ENCODE assay signal across 8 cellular contexts in the genomic region with DNA sequence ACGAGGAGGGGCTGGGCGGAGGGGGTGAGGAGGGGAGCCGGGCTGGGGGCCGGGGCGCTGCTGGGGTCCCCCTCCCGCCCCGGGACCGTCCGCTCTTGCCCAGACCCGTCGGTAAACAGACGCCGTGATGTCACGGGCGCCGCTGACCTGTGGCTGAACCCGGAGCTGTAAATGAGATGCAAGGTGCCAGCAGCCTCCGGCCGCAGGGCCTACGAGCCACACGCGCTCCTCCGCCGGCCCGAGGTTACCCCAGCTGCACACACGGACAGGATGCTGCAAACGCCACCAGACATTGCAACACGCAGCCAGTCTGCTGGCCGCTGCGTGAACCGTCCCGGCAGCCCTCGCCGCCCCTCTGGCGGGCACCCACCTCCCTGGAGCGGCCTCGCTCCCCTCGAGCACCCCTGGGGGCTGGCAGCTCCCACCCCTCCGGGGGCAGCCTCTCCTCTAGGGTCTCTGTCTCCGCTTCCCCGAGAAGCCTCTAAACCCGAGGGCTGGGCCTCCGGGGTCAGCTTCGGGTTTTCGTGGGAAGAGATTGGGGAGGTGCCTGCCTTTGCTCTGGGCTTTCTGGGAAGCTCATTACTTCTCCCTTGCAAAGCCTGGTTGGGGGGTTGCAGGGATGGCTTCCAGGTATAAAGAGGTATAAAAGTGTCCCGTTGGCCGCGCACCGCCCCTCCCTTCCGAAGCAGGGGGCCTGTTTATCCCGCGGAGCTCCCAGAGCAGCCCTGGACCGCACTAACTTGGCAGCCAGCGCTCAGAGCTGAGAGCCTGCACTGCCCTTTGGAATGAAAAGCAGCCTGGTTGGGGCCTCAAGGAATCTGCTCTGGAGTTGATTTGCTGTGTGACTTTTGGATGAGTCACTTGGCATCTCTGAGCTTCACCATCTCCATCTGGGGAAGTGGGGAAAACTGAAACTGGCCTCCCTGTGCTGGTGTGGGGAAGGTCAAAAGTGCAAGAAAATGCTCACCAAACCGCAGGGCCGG. TPM values are rescaled to one million over a fixed set of nuclear protein-coding genes. Genes with fewer than 3 reads are reported as not detected.
DNase-seq lines count a peak whose midpoint lies in the region; ATAC-seq and TF ChIP-seq lines count a peak whose summit lies in the region.

No MANE protein-coding gene starts in this region.

- H3K36me3 ChIP-seq in HEK293 (ENCODE audit: control insufficient read depth in 2 of 2, insufficient read depth in 1 of 2, low read length in 2 of 2) = peaks cover 0 to 7% of the 10 kb centered on the region in 2 experiments; a peak in 1 of 3 replicates
- peaks cover 0 to 37% (median 0%) of the 10 kb centered on the region in 3 donors for H3K36me3 ChIP-seq in esophagus squamous epithelium
- H3K36me3 ChIP-seq in mucosa of rectum (ENCODE audit: control insufficient read depth in 2 of 2, insufficient read depth in 2 of 2, low read length in 2 of 2) = peaks cover 6 to 7% of the 10 kb centered on the region in 2 donors

- TF ChIP-seq CTCF in HEK293 (tag by site-specific recombination; IDR thresholded peaks at IDR 0.05) = no peak
- no peak for TF ChIP-seq CTCF in esophagus squamous epithelium (IDR thresholded peaks at IDR 0.05)

- DNase-seq in CD1c-positive myeloid dendritic cell (ENCODE audit: extremely low spot score) (peak; percentile 92), SKM-1 treated with dmso at 0.1 percent for 144 hours (lab: John Stamatoyannopoulos, UW; ENCODE audit: unreplicated experiment) (peak; percentile 95), esophagus squamous epithelium (lab: John Stamatoyannopoulos, UW) (no peak), ureter (ENCODE audit: low spot score) (peak; percentile 94), DMS153 (lab: John Stamatoyannopoulos, UW) (no peak)

- peak overlapping the region; percentile 23 for H3K4me3 ChIP-seq in HEK293 (ENCODE audit: low read depth, low read length)
- peak overlapping the region; percentile 11 to 61 (median 38) for H3K4me3 ChIP-seq in esophagus squamous epithelium
- H3K4me3 ChIP-seq in mucosa of rectum (ENCODE audit: low read length in 2 of 2) = peak overlapping the region; percentile 37 to 54

- peak overlapping the region; percentile 83 for H3K27ac ChIP-seq in HEK293 (ENCODE audit: extremely low read depth, low read depth, low read length)
- peak overlapping the region; percentile 87 to 94 (median 92) for H3K27ac ChIP-seq in esophagus squamous epithelium
- peak overlapping the region; percentile 52 to 76 for H3K27ac ChIP-seq in mucosa of rectum (ENCODE audit: low read depth in 2 of 2, low read length in 2 of 2)

- H3K27me3 ChIP-seq in esophagus squamous epithelium (no peaks in the 10 kb centered on the region), mucosa of rectum (ENCODE audit: control insufficient read depth in 2 of 2, insufficient read depth in 2 of 2, low read length in 2 of 2) (no peaks in the 10 kb centered on the region)

- CTCF ChIA-PET in HEK293 (lab: Yijun Ruan, JAX) = interaction anchor here (0.6 to 1.5 kb wide), 6 partner anchors 10 to 471 kb away, joined by 3 to 8 read pairs (median 4); no protein-coding TSS in a partner anchor

- ATAC-seq in HG03196 (IDR thresholded peaks at IDR 0.05; ENCODE audit: unreplicated experiment) = no peak

- POLR2A ChIA-PET in HEK293 (lab: Yijun Ruan, JAX) = interaction anchor here (1.0 to 3.6 kb wide), 7 partner anchors 8 to 118 kb away, joined by 3 to 101 read pairs (median 7); a partner anchor contains a TSS

- peak overlapping the region; percentile 32 to 52 for H3K9ac ChIP-seq in mucosa of rectum (ENCODE audit: low read depth in 1 of 2, low read length in 2 of 2)

- peak in 1 of 4 donors; percentile 15 for TF ChIP-seq POLR2A in esophagus squamous epithelium (IDR thresholded peaks at IDR 0.05)

- no peaks in the 10 kb centered on the region for H3K9me3 ChIP-seq in HEK293 (ENCODE audit: control insufficient read depth, insufficient read depth, low read depth, low read length)
- no peaks in the 10 kb centered on the region for H3K9me3 ChIP-seq in esophagus squamous epithelium
- no peaks in the 10 kb centered on the region for H3K9me3 ChIP-seq in mucosa of rectum (ENCODE audit: control insufficient read depth in 2 of 2, low read length in 2 of 2)

- intact Hi-C loops in esophagus squamous epithelium (cut with DNase I) = no loop called here

- peaks cover 8% of the 10 kb centered on the region for H3K4me1 ChIP-seq in HEK293 (ENCODE audit: control insufficient read depth, insufficient read depth, low read length)
- peaks cover 83 to 100% (median 89%) of the 10 kb centered on the region in 3 donors for H3K4me1 ChIP-seq in esophagus squamous epithelium
- peaks cover 26 to 33% of the 10 kb centered on the region in 2 donors for H3K4me1 ChIP-seq in mucosa of rectum (ENCODE audit: control insufficient read depth in 2 of 2, insufficient read depth in 2 of 2, low read length in 2 of 2)

- 3 to 29% methylated on average over 2 to 19 of the region's 56 CpGs for WGBS in esophagus squamous epithelium, 2 donors

TF ChIP-seq in HEK293, 187 proteins besides CTCF, POLR2A, EP300 and RAD21 (continues in another document):
- TF ChIP-seq, protein P1, sequence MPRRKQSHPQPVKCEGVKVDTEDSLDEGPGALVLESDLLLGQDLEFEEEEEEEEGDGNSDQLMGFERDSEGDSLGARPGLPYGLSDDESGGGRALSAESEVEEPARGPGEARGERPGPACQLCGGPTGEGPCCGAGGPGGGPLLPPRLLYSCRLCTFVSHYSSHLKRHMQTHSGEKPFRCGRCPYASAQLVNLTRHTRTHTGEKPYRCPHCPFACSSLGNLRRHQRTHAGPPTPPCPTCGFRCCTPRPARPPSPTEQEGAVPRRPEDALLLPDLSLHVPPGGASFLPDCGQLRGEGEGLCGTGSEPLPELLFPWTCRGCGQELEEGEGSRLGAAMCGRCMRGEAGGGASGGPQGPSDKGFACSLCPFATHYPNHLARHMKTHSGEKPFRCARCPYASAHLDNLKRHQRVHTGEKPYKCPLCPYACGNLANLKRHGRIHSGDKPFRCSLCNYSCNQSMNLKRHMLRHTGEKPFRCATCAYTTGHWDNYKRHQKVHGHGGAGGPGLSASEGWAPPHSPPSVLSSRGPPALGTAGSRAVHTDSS (tag by site-specific recombination; IDR thresholded peaks at IDR 0.05) = no peak
- peak; percentile 65; the same call in 1 of the 2 replicates for TF ChIP-seq ZNF394 (tag by site-specific recombination; IDR thresholded peaks at IDR 0.05; ENCODE audit: borderline replicate concordance)
- 0 out of 2 replicates have a peak, but pooled peaks have one; percentile 13 for TF ChIP-seq ZBTB17 (tag by site-specific recombination; IDR thresholded peaks at IDR 0.05)
- peak; percentile 48; the same call in 1 of the 2 replicates for TF ChIP-seq ZNF600 (tag by site-specific recombination; IDR thresholded peaks at IDR 0.05)
- TF ChIP-seq ZNF23 (tag by site-specific recombination; IDR thresholded peaks at IDR 0.05; ENCODE audit: borderline replicate concordance) = no peak
- peak; percentile 73 for TF ChIP-seq ZNF2 (tag by site-specific recombination; IDR thresholded peaks at IDR 0.05)
- TF ChIP-seq, protein P2, sequence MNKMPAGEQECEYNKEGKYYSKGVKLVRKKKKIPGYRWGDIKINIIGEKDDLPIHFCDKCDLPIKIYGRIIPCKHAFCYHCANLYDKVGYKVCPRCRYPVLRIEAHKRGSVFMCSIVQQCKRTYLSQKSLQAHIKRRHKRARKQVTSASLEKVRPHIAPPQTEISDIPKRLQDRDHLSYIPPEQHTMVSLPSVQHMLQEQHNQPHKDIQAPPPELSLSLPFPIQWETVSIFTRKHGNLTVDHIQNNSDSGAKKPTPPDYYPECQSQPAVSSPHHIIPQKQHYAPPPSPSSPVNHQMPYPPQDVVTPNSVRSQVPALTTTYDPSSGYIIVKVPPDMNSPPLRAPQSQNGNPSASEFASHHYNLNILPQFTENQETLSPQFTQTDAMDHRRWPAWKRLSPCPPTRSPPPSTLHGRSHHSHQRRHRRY (tag by site-specific recombination; IDR thresholded peaks at IDR 0.05) = no peak
- TF ChIP-seq ZNF629 (tag by site-specific recombination; IDR thresholded peaks at IDR 0.05) = peak; percentile 66
- TF ChIP-seq, protein P3, sequence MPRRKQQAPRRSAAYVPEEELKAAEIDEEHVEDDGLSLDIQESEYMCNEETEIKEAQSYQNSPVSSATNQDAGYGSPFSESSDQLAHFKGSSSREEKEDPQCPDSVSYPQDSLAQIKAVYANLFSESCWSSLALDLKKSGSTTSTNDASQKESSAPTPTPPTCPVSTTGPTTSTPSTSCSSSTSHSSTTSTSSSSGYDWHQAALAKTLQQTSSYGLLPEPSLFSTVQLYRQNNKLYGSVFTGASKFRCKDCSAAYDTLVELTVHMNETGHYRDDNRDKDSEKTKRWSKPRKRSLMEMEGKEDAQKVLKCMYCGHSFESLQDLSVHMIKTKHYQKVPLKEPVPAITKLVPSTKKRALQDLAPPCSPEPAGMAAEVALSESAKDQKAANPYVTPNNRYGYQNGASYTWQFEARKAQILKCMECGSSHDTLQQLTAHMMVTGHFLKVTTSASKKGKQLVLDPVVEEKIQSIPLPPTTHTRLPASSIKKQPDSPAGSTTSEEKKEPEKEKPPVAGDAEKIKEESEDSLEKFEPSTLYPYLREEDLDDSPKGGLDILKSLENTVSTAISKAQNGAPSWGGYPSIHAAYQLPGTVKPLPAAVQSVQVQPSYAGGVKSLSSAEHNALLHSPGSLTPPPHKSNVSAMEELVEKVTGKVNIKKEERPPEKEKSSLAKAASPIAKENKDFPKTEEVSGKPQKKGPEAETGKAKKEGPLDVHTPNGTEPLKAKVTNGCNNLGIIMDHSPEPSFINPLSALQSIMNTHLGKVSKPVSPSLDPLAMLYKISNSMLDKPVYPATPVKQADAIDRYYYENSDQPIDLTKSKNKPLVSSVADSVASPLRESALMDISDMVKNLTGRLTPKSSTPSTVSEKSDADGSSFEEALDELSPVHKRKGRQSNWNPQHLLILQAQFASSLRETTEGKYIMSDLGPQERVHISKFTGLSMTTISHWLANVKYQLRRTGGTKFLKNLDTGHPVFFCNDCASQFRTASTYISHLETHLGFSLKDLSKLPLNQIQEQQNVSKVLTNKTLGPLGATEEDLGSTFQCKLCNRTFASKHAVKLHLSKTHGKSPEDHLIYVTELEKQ (tag by site-specific recombination; IDR thresholded peaks at IDR 0.05; ENCODE audit: borderline replicate concordance) = no peak
- no peak for TF ChIP-seq ZNF292 (tag by site-specific recombination; IDR thresholded peaks at IDR 0.05; ENCODE audit: borderline replicate concordance, low read depth)

RNA-seq across cellular contexts. Expression of a gene that starts 21.9 kb away (rescaled TPM):
- total RNA-seq in esophagus squamous epithelium = 100 to 1,000 TPM in 3 of 4 donors, 10 to 100 TPM in 1; 87.7 to 166 (median 117) TPM
- total RNA-seq in ureter = 237 TPM

RNA-seq across cellular contexts. Expression of a gene that starts 47.8 kb away (rescaled TPM):
- total RNA-seq in esophagus squamous epithelium (not detected), ureter (not detected)

Comparison
In these comparisons a context has a peak if more than half of its experiments do, and no peak if none do; other contexts are left out.
1. DNase-seq: peak in CD1c-positive myeloid dendritic cell (single experiment), SKM-1 treated with dmso at 0.1 percent for 144 hours (single experiment) and ureter (single experiment); none in esophagus squamous epithelium (single experiment) and DMS153 (single experiment).
2. Peak in every context shown above with its lines, with median percentiles within 50 percentile points of each other: H3K27ac ChIP-seq and H3K4me3 ChIP-seq.